In the genomic region with DNA sequence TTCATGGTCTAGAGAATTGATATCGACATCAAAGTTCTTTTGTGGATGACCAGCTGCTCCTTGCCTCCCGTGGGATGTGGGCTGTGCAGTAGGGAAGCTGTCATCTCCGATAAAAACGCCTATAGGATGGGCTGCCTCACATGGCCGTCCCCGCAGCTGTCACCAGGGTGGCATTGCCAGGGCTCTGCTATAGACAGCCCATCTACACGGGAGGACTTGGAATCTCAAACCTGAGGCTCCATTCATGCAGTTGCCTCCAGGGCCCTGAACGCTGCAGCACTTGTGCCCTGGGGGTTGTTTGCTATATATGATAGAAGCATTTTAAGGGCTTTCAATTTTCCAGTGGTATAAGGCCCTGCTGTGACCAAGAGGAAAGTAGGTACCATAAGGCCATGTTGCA, we compare ENCODE assay signal across 29 cellular contexts.
"Had no signal": no experiment of that assay in that cellular context is flagged by ENCODE, and none has a peak within 500 bp of the region (broad histone marks: within the 10 kb centered on the region; RNA-seq: fewer than 3 reads in every experiment).

No MANE protein-coding gene starts in this region.

- H3K36me3 ChIP-seq: ascending aorta, brain microvascular endothelial cell, esophagus squamous epithelium, right lobe of liver, thoracic aorta, uterus had no signal

- H3K4me1 Mint-ChIP-seq: activated naive CD8-positive, alpha-beta T cell treated with anti-CD3 and anti-CD28 coated beads, Interleukin-2, amount 10 ng/mL, durations not matched to agents 7 days and 5 days; naive thymus-derived CD4-positive, alpha-beta T cell had no signal

- H3K4me3 Mint-ChIP-seq: activated CD4-positive, alpha-beta memory T cell treated with anti-CD3 and anti-CD28 coated beads for 36 hours; activated naive CD4-positive, alpha-beta T cell treated with anti-CD3 and anti-CD28 coated beads for 36 hours; activated naive CD8-positive, alpha-beta T cell treated with anti-CD3 and anti-CD28 coated beads, Interleukin-2, amount 10 ng/mL, durations not matched to agents 7 days and 5 days; activated T-helper 1 cell treated with anti-CD3 and anti-CD28 coated beads, Interleukin-12 subunit alpha, Interleukin-12 subunit beta, Interleukin-2, Interleukin-4 antibody, amounts not matched to agents 30 ng/mL and 10 ng/mL and 1 ng/mL, durations not matched to agents 14 hours and 24 hours and 36 hours; mesothelial cell of epicardium; naive thymus-derived CD4-positive, alpha-beta T cell; neural crest cell; stimulated activated naive CD8-positive, alpha-beta T cell treated with anti-CD3 and anti-CD28 coated beads, Interleukin-15, Interleukin-2, amounts not matched to agents 100 ng/mL and 50 ng/mL, for 24 hours; T-helper 1 cell treated with Interleukin-12 subunit alpha and Interleukin-12 subunit beta and Interleukin-4 antibody, amounts not matched to agents 30 μg/mL and 1 μg/mL, for 36 hours; type B pancreatic cell had no signal

- H3K9me3 ChIP-seq: ascending aorta, right lobe of liver, thoracic aorta, uterus had no signal

- H3K36me3 Mint-ChIP-seq: activated CD4-positive, alpha-beta memory T cell treated with anti-CD3 and anti-CD28 coated beads for 36 hours; activated naive CD8-positive, alpha-beta T cell treated with anti-CD3 and anti-CD28 coated beads, Interleukin-2, amount 10 ng/mL, durations not matched to agents 7 days and 5 days; mesothelial cell of epicardium; naive thymus-derived CD4-positive, alpha-beta T cell; type B pancreatic cell had no signal

- H3K27ac ChIP-seq: ascending aorta, brain microvascular endothelial cell, esophagus squamous epithelium, right lobe of liver, thoracic aorta, uterus, VCaP had no signal

- H3K27me3 ChIP-seq: ascending aorta, brain microvascular endothelial cell, right lobe of liver, uterus had no signal

- H3K9me3 Mint-ChIP-seq: activated T-helper 1 cell treated with anti-CD3 and anti-CD28 coated beads, Interleukin-12 subunit alpha, Interleukin-12 subunit beta, Interleukin-2, Interleukin-4 antibody, amounts not matched to agents 30 ng/mL and 10 ng/mL and 1 ng/mL, durations not matched to agents 14 hours and 24 hours and 36 hours; neural crest cell; T-helper 1 cell treated with Interleukin-12 subunit alpha and Interleukin-12 subunit beta and Interleukin-4 antibody, amounts not matched to agents 30 μg/mL and 1 μg/mL, for 36 hours; type B pancreatic cell had no signal

- H3K27me3 Mint-ChIP-seq: activated CD4-positive, alpha-beta memory T cell treated with anti-CD3 and anti-CD28 coated beads for 36 hours; activated naive CD8-positive, alpha-beta T cell treated with anti-CD3 and anti-CD28 coated beads, Interleukin-2, amount 10 ng/mL, durations not matched to agents 7 days and 5 days; stimulated activated naive CD8-positive, alpha-beta T cell treated with anti-CD3 and anti-CD28 coated beads, Interleukin-15, Interleukin-2, amounts not matched to agents 100 ng/mL and 50 ng/mL, for 24 hours; type B pancreatic cell had no signal

- H3K4me1 ChIP-seq: ascending aorta, esophagus squamous epithelium, right lobe of liver, uterus had no signal

- ATAC-seq: left cardiac atrium; naive thymus-derived CD4-positive, alpha-beta T cell; right lobe of liver had no signal

- H3K4me3 ChIP-seq: ascending aorta, esophagus squamous epithelium, right lobe of liver, thoracic aorta, uterus had no signal

- DNase-seq: activated CD4-positive, alpha-beta memory T cell treated with anti-CD3 and anti-CD28 coated beads for 36 hours; activated CD4-positive, alpha-beta T cell treated with anti-CD3 and anti-CD28 coated beads for 4 hours; activated CD8-positive, alpha-beta memory T cell treated with anti-CD3 and anti-CD28 coated beads, Interleukin-2, amount 50 U/mL, for 4 hours; activated effector memory CD4-positive, alpha-beta T cell treated with anti-CD3 and anti-CD28 coated beads, Interleukin-2, amount 50 U/mL, for 16 hours; activated naive CD4-positive, alpha-beta T cell treated with anti-CD3 and anti-CD28 coated beads for 36 hours; activated naive CD8-positive, alpha-beta T cell treated with anti-CD3 and anti-CD28 coated beads, Interleukin-2, amount 10 ng/mL, durations not matched to agents 7 days and 5 days; activated T-cell treated with anti-CD3 and anti-CD28 coated beads, Interleukin-2, amount 50 U/mL, for 1 hour; brain microvascular endothelial cell; esophagus squamous epithelium; foreskin melanocyte; left cardiac atrium; mammary epithelial cell; naive thymus-derived CD4-positive, alpha-beta T cell; occipital lobe; posterior cingulate gyrus; right lobe of liver; stimulated activated CD4-positive, alpha-beta T cell treated with anti-CD3 and anti-CD28 coated beads, Interleukin-12 subunit alpha, Interleukin-12 subunit beta, amount 100 ng/mL, for 4 hours; stimulated activated CD4-positive, alpha-beta T cell treated with anti-CD3 and anti-CD28 coated beads, Interleukin-4, amount 100 ng/mL, for 1 hour; T-helper 9 cell; uterus had no signal

- H3K27ac Mint-ChIP-seq: activated CD4-positive, alpha-beta memory T cell treated with anti-CD3 and anti-CD28 coated beads for 36 hours; activated naive CD4-positive, alpha-beta T cell treated with anti-CD3 and anti-CD28 coated beads for 36 hours; activated naive CD8-positive, alpha-beta T cell treated with anti-CD3 and anti-CD28 coated beads, Interleukin-2, amount 10 ng/mL, durations not matched to agents 7 days and 5 days; activated T-helper 1 cell treated with anti-CD3 and anti-CD28 coated beads, Interleukin-12 subunit alpha, Interleukin-12 subunit beta, Interleukin-2, Interleukin-4 antibody, amounts not matched to agents 30 ng/mL and 10 ng/mL and 1 ng/mL, durations not matched to agents 14 hours and 24 hours and 36 hours; mesothelial cell of epicardium; naive thymus-derived CD4-positive, alpha-beta T cell; stimulated activated naive CD8-positive, alpha-beta T cell treated with anti-CD3 and anti-CD28 coated beads, Interleukin-15, Interleukin-2, amounts not matched to agents 100 ng/mL and 50 ng/mL, for 24 hours; T-helper 1 cell treated with Interleukin-12 subunit alpha and Interleukin-12 subunit beta and Interleukin-4 antibody, amounts not matched to agents 30 μg/mL and 1 μg/mL, for 36 hours; type B pancreatic cell had no signal
